Comparison of ENCODE assay signal across 8 cellular contexts in genomic region chr4:102759835-102760644, GRCh38. TPM values are rescaled to one million over a fixed set of nuclear protein-coding genes. Genes with fewer than 3 reads are reported as not detected.
A peak's percentile ranks its signal among the peaks of the same experiment; 100 is the strongest.
DNase-seq lines count a peak whose midpoint lies in the region; ATAC-seq lines count a peak whose summit lies in the region.

No MANE protein-coding gene starts in this region.

- no peaks in the 10 kb centered on the region for H3K36me3 Mint-ChIP-seq in stimulated activated effector memory CD8-positive, alpha-beta T cell treated with anti-CD3 and anti-CD28 coated beads, Interleukin-12 subunit alpha, Interleukin-12 subunit beta, amount 100 ng/mL, for 72 hours

- H3K9me3 Mint-ChIP-seq in stimulated activated effector memory CD8-positive, alpha-beta T cell treated with anti-CD3 and anti-CD28 coated beads, Interleukin-12 subunit alpha, Interleukin-12 subunit beta, amount 100 ng/mL, for 72 hours: no peaks in the 10 kb centered on the region

- DNase-seq in G401 (ENCODE audit: low spot score) (peak; percentile 61), SIG-M5 treated with dmso at 0.1 percent for 504 hours (lab: John Stamatoyannopoulos, UW; ENCODE audit: unreplicated experiment) (peak; percentile 98), cerebellar cortex (ENCODE audit: low spot score) (peak; percentile 54), kidney glomerular epithelial cell (lab: John Stamatoyannopoulos, UW) (peak; percentile 18), DMS153 treated with DMSO at 0.1 percent for 48 hours (lab: John Stamatoyannopoulos, UW; ENCODE audit: unreplicated experiment) (no peak)
- DNase-seq in stimulated activated effector memory CD8-positive, alpha-beta T cell treated with anti-CD3 and anti-CD28 coated beads, Interleukin-12 subunit alpha, Interleukin-12 subunit beta, amount 100 ng/mL, for 72 hours (ENCODE audit: low spot score in 2 of 2): no peak

- peak overlapping the region; percentile 92 for H3K4me3 Mint-ChIP-seq in stimulated activated effector memory CD8-positive, alpha-beta T cell treated with anti-CD3 and anti-CD28 coated beads, Interleukin-12 subunit alpha, Interleukin-12 subunit beta, amount 100 ng/mL, for 72 hours

- in situ Hi-C loops in G401 (cut with HindIII; ENCODE audit: low sequenced_read_pairs): no loop called here

- ATAC-seq in GM19455 (IDR thresholded peaks at IDR 0.05; ENCODE audit: unreplicated experiment) (peak; percentile 51), HG03442 (IDR thresholded peaks at IDR 0.05; ENCODE audit: unreplicated experiment) (peak; percentile 51)
- peak; percentile 67 for ATAC-seq in stimulated activated effector memory CD8-positive, alpha-beta T cell treated with anti-CD3 and anti-CD28 coated beads, Interleukin-12 subunit alpha, Interleukin-12 subunit beta, amount 100 ng/mL, for 72 hours

- peaks cover 38% of the 10 kb centered on the region for H3K4me1 Mint-ChIP-seq in stimulated activated effector memory CD8-positive, alpha-beta T cell treated with anti-CD3 and anti-CD28 coated beads, Interleukin-12 subunit alpha, Interleukin-12 subunit beta, amount 100 ng/mL, for 72 hours

- peak overlapping the region; percentile 86 for H3K27ac Mint-ChIP-seq in stimulated activated effector memory CD8-positive, alpha-beta T cell treated with anti-CD3 and anti-CD28 coated beads, Interleukin-12 subunit alpha, Interleukin-12 subunit beta, amount 100 ng/mL, for 72 hours

RNA-seq across cellular contexts. Expression of gene MANBA, which starts 0.7 kb away (rescaled TPM):
- total RNA-seq in G401 (2014; rRNA removed; shearing (Covaris generic)): 12.8 and 16.2 TPM in 2 replicates

Comparison
In these comparisons a context has a peak if more than half of its experiments do, and no peak if none do; other contexts are left out.
1. DNase-seq: peak in G401 (single experiment), SIG-M5 treated with dmso at 0.1 percent for 504 hours (single experiment), cerebellar cortex (single experiment) and kidney glomerular epithelial cell (single experiment); none in stimulated activated effector memory CD8-positive, alpha-beta T cell treated with anti-CD3 and anti-CD28 coated beads, Interleukin-12 subunit alpha, Interleukin-12 subunit beta, amount 100 ng/mL, for 72 hours (0 of 2) and DMS153 treated with DMSO at 0.1 percent for 48 hours (single experiment).
2. Peak in every context shown above with its lines, with median percentiles within 50 percentile points of each other: ATAC-seq.